In the genomic region with DNA sequence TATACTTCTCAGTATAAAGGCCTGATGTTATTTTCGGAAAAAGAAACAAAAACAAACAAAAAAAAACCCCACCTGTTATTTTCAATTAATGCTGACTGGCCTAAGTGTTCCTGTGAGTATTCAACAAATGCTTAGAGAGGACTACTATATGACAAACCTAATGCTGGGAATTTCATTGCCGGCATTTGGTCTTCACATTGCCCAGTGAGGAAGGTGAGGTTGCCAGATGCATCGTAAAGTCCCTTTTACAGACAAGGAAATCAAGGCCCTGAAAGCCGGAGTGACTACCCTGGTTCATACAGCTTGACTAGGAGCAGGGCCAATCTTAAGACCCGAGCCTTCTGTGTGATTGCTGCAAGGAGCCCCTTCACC, we compare ENCODE assay signal across 8 cellular contexts. TPM values are rescaled to one million over a fixed set of nuclear protein-coding genes. Genes with fewer than 3 reads are reported as not detected.
DNase-seq lines count a peak whose midpoint lies in the region; ATAC-seq and TF ChIP-seq lines count a peak whose summit lies in the region.

No MANE protein-coding gene starts in this region.

- no peaks in the 10 kb centered on the region for H4K20me1 ChIP-seq in OCI-LY1 (ENCODE audit: insufficient read depth, low read length)

- peak overlapping the region; percentile 98 for H3K4me3 Mint-ChIP-seq in osteocyte (ENCODE audit: unreplicated experiment)

- no peaks in the 10 kb centered on the region for H3K27me3 Mint-ChIP-seq in osteocyte (ENCODE audit: unreplicated experiment)

- H3K27ac ChIP-seq in OCI-LY1 (ENCODE audit: low read depth, low read length, poor library complexity, severe bottlenecking): peak overlapping the region; percentile 66

- DNase-seq in osteocyte (ENCODE audit: extremely low spot score, unreplicated experiment) (no peak), epidermal melanocyte (ENCODE audit: insufficient read length, low spot score) (no peak)

- no peak overlapping the region for H2AFZ ChIP-seq in OCI-LY1 (ENCODE audit: low read length)

- H3K9me3 ChIP-seq in OCI-LY1 (ENCODE audit: low read length) (no peaks in the 10 kb centered on the region), endocrine pancreas (ENCODE audit: control insufficient read depth, low read length) (no peaks in the 10 kb centered on the region)

- no peaks in the 10 kb centered on the region for H3K9me3 Mint-ChIP-seq in osteocyte (ENCODE audit: unreplicated experiment)

- H3K4me1 ChIP-seq in OCI-LY1 (ENCODE audit: insufficient read depth, low read length, severe bottlenecking): peaks cover 21% of the 10 kb centered on the region
- no peaks in the 10 kb centered on the region for H3K4me1 ChIP-seq in endocrine pancreas (ENCODE audit: control insufficient read depth, insufficient read depth, low read length)

- peaks cover 24% of the 10 kb centered on the region for H3K4me1 Mint-ChIP-seq in osteocyte (ENCODE audit: unreplicated experiment)

- H3K79me2 ChIP-seq in OCI-LY1 (ENCODE audit: insufficient read depth, low read length): peaks cover 7% of the 10 kb centered on the region

- H3K36me3 ChIP-seq in OCI-LY1 (ENCODE audit: insufficient read depth, low read length) (peaks cover 78% of the 10 kb centered on the region), endocrine pancreas (ENCODE audit: control insufficient read depth, insufficient read depth, low read length) (no peaks in the 10 kb centered on the region)

- peak overlapping the region; percentile 85 for H3K27ac Mint-ChIP-seq in osteocyte (ENCODE audit: unreplicated experiment)

- H3K4me2 ChIP-seq in OCI-LY1 (ENCODE audit: low read length): peak overlapping the region; percentile 85

- H3K9ac ChIP-seq in OCI-LY1 (ENCODE audit: low read length) (peak overlapping the region; percentile 92), endocrine pancreas (ENCODE audit: control insufficient read depth, insufficient read depth, low read length) (peak overlapping the region; percentile 83)

- ATAC-seq in GM18511 (IDR thresholded peaks at IDR 0.05; ENCODE audit: unreplicated experiment) (peak; percentile 3), GM21786 (IDR thresholded peaks at IDR 0.05; ENCODE audit: unreplicated experiment) (no peak), HG02588 (IDR thresholded peaks at IDR 0.05; ENCODE audit: unreplicated experiment) (no peak), HG02759 (IDR thresholded peaks at IDR 0.05; ENCODE audit: unreplicated experiment) (no peak)

- H3K4me3 ChIP-seq in OCI-LY1 (ENCODE audit: low read depth, low read length, poor library complexity, severe bottlenecking) (peak overlapping the region; percentile 80), endocrine pancreas (ENCODE audit: control insufficient read depth, insufficient read depth, low read length) (peak overlapping the region; percentile 65)

- H3K27me3 ChIP-seq in OCI-LY1 (ENCODE audit: insufficient read depth, low read length) (no peaks in the 10 kb centered on the region), endocrine pancreas (ENCODE audit: control insufficient read depth, insufficient read depth, low read length) (no peaks in the 10 kb centered on the region)

- H3K9me2 ChIP-seq in OCI-LY1 (ENCODE audit: low read depth, low read length): no peaks in the 10 kb centered on the region

- peaks cover 16% of the 10 kb centered on the region for H3K36me3 Mint-ChIP-seq in osteocyte (ENCODE audit: unreplicated experiment)

- 0 out of 2 replicates have a peak, but pooled peaks cover 9% of the 10 kb centered on the region for H3F3A ChIP-seq in OCI-LY1 (ENCODE audit: insufficient read depth, low read length)

- TF ChIP-seq CTCF in OCI-LY1 (IDR thresholded peaks at IDR 0.05; ENCODE audit: low read length): no peak
- no peak for TF ChIP-seq CTCF in osteocyte (IDR thresholded peaks at IDR 0.05)

RNA-seq across cellular contexts. Expression of a gene that starts 0.6 kb away (rescaled TPM):
- 52.6 and 55.8 TPM in 2 replicates for total RNA-seq in osteocyte

RNA-seq across cellular contexts. Expression of a gene that starts 11.2 kb away (rescaled TPM):
- 213 and 219 TPM in 2 replicates for total RNA-seq in osteocyte

RNA-seq across cellular contexts. Expression of a gene that starts 11.7 kb away (rescaled TPM):
- 33.0 and 37.7 TPM in 2 replicates for total RNA-seq in osteocyte

RNA-seq across cellular contexts. Expression of a gene that starts 12.0 kb away (rescaled TPM):
- 21.3 and 24.1 TPM in 2 replicates for total RNA-seq in osteocyte

RNA-seq across cellular contexts. Expression of a gene that starts 27.0 kb away (rescaled TPM):
- 71.1 and 85.4 TPM in 2 replicates for total RNA-seq in osteocyte
